Comparison of ENCODE assay signal across 1 cellular context in the genomic region with DNA sequence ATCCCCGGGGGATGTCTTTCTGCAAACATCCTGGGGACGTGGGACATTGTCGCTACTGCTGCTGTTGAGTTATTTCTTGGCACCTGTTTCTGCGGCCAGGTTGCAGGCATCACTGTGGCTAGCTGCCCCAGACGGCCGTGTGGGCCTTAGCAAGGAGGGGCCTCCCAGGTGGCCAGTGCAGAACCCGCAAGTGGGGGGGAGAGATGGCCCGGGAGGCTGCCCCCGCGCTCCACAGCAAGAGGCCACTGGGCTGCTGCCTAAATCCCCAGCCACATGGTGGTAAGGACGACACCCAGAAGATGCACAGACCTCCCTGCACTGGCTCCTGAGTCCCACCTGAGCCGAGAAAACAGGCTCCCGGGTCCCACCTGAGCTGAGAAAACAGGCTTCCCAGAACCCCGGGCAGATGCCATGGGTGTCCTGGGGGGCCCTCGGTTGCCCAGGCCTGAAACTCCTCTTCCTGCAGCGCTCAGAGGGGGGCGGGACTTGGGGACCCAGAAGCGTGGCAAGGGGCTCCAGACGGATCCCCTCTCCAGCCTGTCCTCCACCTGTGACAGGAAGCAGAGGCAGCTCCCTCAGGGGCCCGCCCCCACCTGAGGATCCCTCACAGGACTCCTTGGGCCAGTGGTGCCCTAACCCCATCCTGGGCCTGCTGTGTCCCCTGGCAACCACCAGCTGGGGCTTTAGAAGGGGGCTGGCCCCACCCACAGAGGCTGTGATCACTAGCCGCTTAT.
TF ChIP-seq lines count a peak whose summit lies in the region.

No MANE protein-coding gene starts in this region.

TF ChIP-seq in GM12878, 131 proteins besides CTCF, POLR2A, EP300 and RAD21:
- TF ChIP-seq NR2C1 (IDR thresholded peaks at IDR 0.05), result no peak
- TF ChIP-seq JUNB (IDR thresholded peaks at IDR 0.05), result no peak
- no peak for TF ChIP-seq MTA3 (IDR thresholded peaks at IDR 0.05; ENCODE audit: borderline replicate concordance, low read length)
- no peak for TF ChIP-seq ZSCAN29 (IDR thresholded peaks at IDR 0.05)
TF ChIP-seq in GM12878: peak in this region for 0.
